Comparison of ENCODE assay signal across 18 cellular contexts in genomic region chr16:20995711-20996110, GRCh38.
"Had no signal": no experiment of that assay in that cellular context is flagged by ENCODE, and none has a peak within 500 bp of the region (broad histone marks: within the 10 kb centered on the region; RNA-seq: fewer than 3 reads in every experiment).

No MANE protein-coding gene starts in this region.

- ATAC-seq: mucosa of descending colon; naive thymus-derived CD8-positive, alpha-beta T cell had no signal

- H3K27ac ChIP-seq: colonic mucosa, hepatocyte, ovary, right atrium auricular region, sigmoid colon, skin epidermis, stomach, thoracic aorta, transverse colon had no signal

- H3K27me3 ChIP-seq: colonic mucosa, hepatocyte, ovary, right atrium auricular region, sigmoid colon, transverse colon had no signal

- H3K4me1 ChIP-seq: colonic mucosa, right atrium auricular region, sigmoid colon, stomach, transverse colon had no signal

- H3K36me3 ChIP-seq: colonic mucosa, ovary, right atrium auricular region, sigmoid colon, stomach, thoracic aorta, transverse colon had no signal

- H3K4me3 ChIP-seq: colonic mucosa, hepatocyte, mucosa of descending colon, ovary, right atrium auricular region, sigmoid colon, skin epidermis, stomach, thoracic aorta, transverse colon had no signal

- DNase-seq: colonic mucosa; dermis blood vessel endothelial cell; erythroblast; foreskin melanocyte; head of caudate nucleus; mucosa of descending colon; naive thymus-derived CD8-positive, alpha-beta T cell; ovary; sigmoid colon; stimulated activated CD4-positive, alpha-beta T cell treated with anti-CD3 and anti-CD28 coated beads, Interleukin-2, amount 100 ng/mL, for 24 hours; stimulated activated naive CD4-positive, alpha-beta T cell; stomach; substantia nigra; transverse colon had no signal

- H3K9me3 ChIP-seq: colonic mucosa, mucosa of descending colon, ovary, right atrium auricular region, sigmoid colon, stomach, thoracic aorta, transverse colon had no signal
